Comparison of ENCODE assay signal across 13 cellular contexts in genomic region chr7:23332881-23333612, GRCh38. TPM values are rescaled to one million over a fixed set of nuclear protein-coding genes. Genes with fewer than 3 reads are reported as not detected.
A peak's percentile ranks its signal among the peaks of the same experiment; 100 is the strongest.
DNase-seq lines count a peak whose midpoint lies in the region; ATAC-seq, FAIRE-seq and TF ChIP-seq lines count a peak whose summit lies in the region.
"Had no signal": no experiment of that assay in that cellular context is flagged by ENCODE, and none has a peak within 500 bp of the region (broad histone marks: within the 10 kb centered on the region; RNA-seq: fewer than 3 reads in every experiment).

No MANE protein-coding gene starts in this region.

- H3K27ac Mint-ChIP-seq in CD8-positive, alpha-beta memory T cell = no peak overlapping the region
- H3K27ac Mint-ChIP-seq: B cell, memory B cell had no signal

- peaks cover 0 to 5% (median 0%) of the 10 kb centered on the region in 5 donors for H3K9me3 Mint-ChIP-seq in CD8-positive, alpha-beta memory T cell
- H3K9me3 Mint-ChIP-seq: memory B cell had no signal

- peak overlapping the region; percentile 23; the same call in 1 of the 3 replicates for H3K4me3 ChIP-seq in A549
- H3K4me3 ChIP-seq in lung = no peak overlapping the region
- H3K4me3 ChIP-seq in CD8-positive, alpha-beta memory T cell (ENCODE audit: low read length) = no peak overlapping the region
- H3K4me3 ChIP-seq: vagina had no signal

- H3K4me3 Mint-ChIP-seq in CD8-positive, alpha-beta memory T cell = no peak overlapping the region
- H3K4me3 Mint-ChIP-seq: B cell, memory B cell had no signal

- no peaks in the 10 kb centered on the region for H3K27me3 ChIP-seq in lung (ENCODE audit: control insufficient read depth, insufficient read depth)
- H3K27me3 ChIP-seq in CD8-positive, alpha-beta memory T cell (ENCODE audit: insufficient read depth, low read length, poor library complexity, severe bottlenecking) = no peaks in the 10 kb centered on the region
- H3K27me3 ChIP-seq: vagina had no signal

- no peaks in the 10 kb centered on the region for H3K36me3 ChIP-seq in lung (ENCODE audit: control insufficient read depth in 2 of 2, insufficient read depth in 2 of 2, low read length in 2 of 2)
- H3K36me3 ChIP-seq in CD8-positive, alpha-beta memory T cell (ENCODE audit: insufficient read depth, low read length) = no peaks in the 10 kb centered on the region
- H3K36me3 ChIP-seq: vagina had no signal

- DNase-seq in A549 (ENCODE audit: low read depth in 1 of 2, low spot score in 1 of 2) = peak in 1 of 2 experiments; percentile 65
- DNase-seq in LoVo (ENCODE audit: low spot score) = peak; percentile 24
- peak; percentile 69 for DNase-seq in dermis blood vessel endothelial cell
- no peak for DNase-seq in lung (ENCODE audit: low spot score)
- DNase-seq in CD8-positive, alpha-beta memory T cell = no peak
- no peak for DNase-seq in MV-4-11 (lab: John Stamatoyannopoulos, UW)
- DNase-seq: MM.1S, T-helper 2 cell had no signal

- peaks cover 9 to 17% of the 10 kb centered on the region in 2 donors for H3K27me3 Mint-ChIP-seq in CD8-positive, alpha-beta memory T cell
- H3K27me3 Mint-ChIP-seq: B cell had no signal

- H3K4me1 Mint-ChIP-seq in CD8-positive, alpha-beta memory T cell = no peaks in the 10 kb centered on the region
- H3K4me1 Mint-ChIP-seq: B cell, memory B cell had no signal

- peak; percentile 17 to 20; a peak in 3 of 6 replicates for ATAC-seq in A549
- ATAC-seq in lung (ENCODE audit: insufficient read depth, low FRiP score) = peak; percentile 37
- no peak for ATAC-seq in HG03354 (IDR thresholded peaks at IDR 0.05; ENCODE audit: poor library complexity, severe bottlenecking, unreplicated experiment)
- no peak for ATAC-seq in HG02938 (IDR thresholded peaks at IDR 0.05; ENCODE audit: unreplicated experiment)

- peaks cover 16% of the 10 kb centered on the region for H3K9me3 ChIP-seq in A549
- no peaks in the 10 kb centered on the region for H3K9me3 ChIP-seq in lung (ENCODE audit: control insufficient read depth in 2 of 2, insufficient read depth in 1 of 2, low read length in 1 of 2)
- H3K9me3 ChIP-seq in CD8-positive, alpha-beta memory T cell (ENCODE audit: low read length) = no peaks in the 10 kb centered on the region
- H3K9me3 ChIP-seq: vagina had no signal

- H3K27ac ChIP-seq in A549 (peak overlapping the region; percentile 75 to 91), lung (ENCODE audit: low read depth in 1 of 2, low read length in 1 of 2) (peak overlapping the region in 1 of 2 donors; percentile 16)
- no peak overlapping the region for H3K27ac ChIP-seq in CD8-positive, alpha-beta memory T cell (ENCODE audit: low read depth, low read length)
- H3K27ac ChIP-seq: vagina had no signal

- FAIRE-seq in A549 (lab: Jason Lieb, UNC) = no peak

- TF ChIP-seq RAD21 in A549 (conservative IDR thresholded peaks at IDR 0.05 in 1 of 2, IDR thresholded peaks at IDR 0.05 in 1 of 2) = no peak

- peak overlapping the region; percentile 88 for H3K4me2 ChIP-seq in A549

- H3K4me1 ChIP-seq in A549 = peaks cover 39% of the 10 kb centered on the region
- H3K4me1 ChIP-seq in lung (ENCODE audit: control insufficient read depth in 2 of 2, insufficient read depth in 2 of 2, low read length in 2 of 2) = peaks cover 8% of the 10 kb centered on the region in 2 donors
- H3K4me1 ChIP-seq in CD8-positive, alpha-beta memory T cell (ENCODE audit: insufficient read depth, low read length) = no peaks in the 10 kb centered on the region

- TF ChIP-seq POLR2A in A549 (IDR thresholded peaks at IDR 0.05; ENCODE audit: low read length) = no peak

- H3K36me3 Mint-ChIP-seq in CD8-positive, alpha-beta memory T cell = no peaks in the 10 kb centered on the region

- CTCF ChIA-PET in A549 (lab: Yijun Ruan, JAX) = interaction anchor here (0.6 to 4.0 kb wide), 10 partner anchors 17 to 187 kb away, joined by 3 to 21 read pairs (median 3); no protein-coding TSS in a partner anchor
- CTCF ChIA-PET in CD8-positive, alpha-beta memory T cell (lab: Charles Lee) = no interaction called here

- no peak for TF ChIP-seq CTCF in A549 (IDR thresholded peaks at IDR 0.05)
- TF ChIP-seq CTCF in lung (IDR thresholded peaks at IDR 0.05; ENCODE audit: control extremely low read depth, extremely low read depth) = no peak

- WGBS in A549 (ENCODE audit: missing lambda C conversion rate) = 13% methylated on average over 4 of the region's 4 CpGs
- 23 to 65% methylated on average over 4 of the region's 4 CpGs for WGBS in lung, 2 donors

- peak in 1 of 2 experiments; percentile 35; a peak in 2 of 5 replicates for TF ChIP-seq EP300 in A549 (IDR thresholded peaks at IDR 0.05)

- POLR2A ChIA-PET in A549 (lab: Yijun Ruan, JAX) = interaction anchor here (0.7 to 2.8 kb wide), 2 partner anchors 34 to 60 kb away, joined by 3 to 18 read pairs; partner anchors contain the start of gene MALSU1
- POLR2A ChIA-PET in CD8-positive, alpha-beta memory T cell (lab: Charles Lee) = no interaction called here

TF ChIP-seq in A549, 52 proteins besides CTCF, POLR2A, EP300 and RAD21:
- no peak for TF ChIP-seq HOXB13 (CRISPR knock-in tag; IDR thresholded peaks at IDR 0.05; ENCODE audit: low read depth)
- TF ChIP-seq, protein P1, sequence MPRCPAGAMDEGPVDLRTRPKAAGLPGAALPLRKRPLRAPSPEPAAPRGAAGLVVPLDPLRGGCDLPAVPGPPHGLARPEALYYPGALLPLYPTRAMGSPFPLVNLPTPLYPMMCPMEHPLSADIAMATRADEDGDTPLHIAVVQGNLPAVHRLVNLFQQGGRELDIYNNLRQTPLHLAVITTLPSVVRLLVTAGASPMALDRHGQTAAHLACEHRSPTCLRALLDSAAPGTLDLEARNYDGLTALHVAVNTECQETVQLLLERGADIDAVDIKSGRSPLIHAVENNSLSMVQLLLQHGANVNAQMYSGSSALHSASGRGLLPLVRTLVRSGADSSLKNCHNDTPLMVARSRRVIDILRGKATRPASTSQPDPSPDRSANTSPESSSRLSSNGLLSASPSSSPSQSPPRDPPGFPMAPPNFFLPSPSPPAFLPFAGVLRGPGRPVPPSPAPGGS (IDR thresholded peaks at IDR 0.05) = peak; percentile 71; the same call in 2 of the 3 replicates
- no peak for TF ChIP-seq CBX2 (IDR thresholded peaks at IDR 0.05; ENCODE audit: borderline replicate concordance, low read depth)
- no peak for TF ChIP-seq FOSL2 (IDR thresholded peaks at IDR 0.05)
- TF ChIP-seq FOSL2 (CRISPR knock-in tag; IDR thresholded peaks at IDR 0.05) = peak; percentile 65
- peak; percentile 64 for TF ChIP-seq JUNB (IDR thresholded peaks at IDR 0.05)
- TF ChIP-seq HES2 (IDR thresholded peaks at IDR 0.05) = no peak; the same call in 1 of the 2 replicates
- TF ChIP-seq BHLHE40 (IDR thresholded peaks at IDR 0.05; ENCODE audit: low read depth, low read length) = no peak
- peak; percentile 9 for TF ChIP-seq MAFK (IDR thresholded peaks at IDR 0.05; ENCODE audit: partially characterized antibody)
- peak; percentile 55 to 76; a peak in 3 of 4 replicates for TF ChIP-seq CEBPB (IDR thresholded peaks at IDR 0.05)
- peak; percentile 83 for TF ChIP-seq GATA3 (IDR thresholded peaks at IDR 0.05; ENCODE audit: borderline replicate concordance)

RNA-seq across cellular contexts. Expression of gene MALSU1, which starts 33.9 kb away (rescaled TPM):
- polyA plus RNA-seq in A549 (2011; rRNA removed) (93.6 and 122 TPM in 2 replicates), A549 (2017; fragmentation: RNase III; extraction: RNeasy Plus Mini Kit Qiagen cat#74134 plus additional on column Dnase treatment) (91.9 to 102 TPM (median 101 TPM) in 3 replicates), lung (10 to 100 TPM; 26.8 to 41.1 TPM)
- polyA plus RNA-seq in A549 (2012; cell fraction: cytosol; rRNA removed) = 105 and 112 TPM in 2 replicates
- 43.8 and 57.6 TPM in 2 replicates for polyA plus RNA-seq in A549 (2012; cell fraction: nucleus; rRNA removed)
- 19.5 and 22.5 TPM in 2 replicates for polyA minus RNA-seq in A549 (2011; rRNA and poly(A)+ RNA removed)
- total RNA-seq in dermis blood vessel endothelial cell (57.7 and 72.7 TPM in 2 replicates), lung (10 to 100 TPM; 49.0 to 51.7 TPM)
- total RNA-seq in CD8-positive, alpha-beta memory T cell = 10 to 100 TPM; 86.3 to 87.8 TPM
- polyA plus RNA-seq in CD8-positive, alpha-beta memory T cell = 63.0 TPM

Comparison
In these comparisons a context has a peak if more than half of its experiments do, and no peak if none do; other contexts are left out.
1. ATAC-seq: peak in A549 (2 of 2) and lung (single experiment); none in HG03354 (single experiment) and HG02938 (single experiment).
2. DNase-seq: peak in LoVo (single experiment) and dermis blood vessel endothelial cell (single experiment); none in lung (single experiment), CD8-positive, alpha-beta memory T cell (0 of 5) and MV-4-11 (single experiment).